In genomic region chr3:63911395-63911900, GRCh38 we compare ENCODE assay signal across 8 cellular contexts. TPM values are rescaled to one million over a fixed set of nuclear protein-coding genes. Genes with fewer than 3 reads are reported as not detected.
A peak's percentile ranks its signal among the peaks of the same experiment; 100 is the strongest.
DNase-seq lines count a peak whose midpoint lies in the region; ATAC-seq and TF ChIP-seq lines count a peak whose summit lies in the region.

No MANE protein-coding gene starts in this region.

- H3K9me3 ChIP-seq in NT2/D1 (ENCODE audit: insufficient read depth, low read length), result no peaks in the 10 kb centered on the region
- no peaks in the 10 kb centered on the region for H3K9me3 ChIP-seq in endodermal cell (ENCODE audit: control insufficient read depth, low read length)
- no peaks in the 10 kb centered on the region for H3K9me3 ChIP-seq in osteoblast (ENCODE audit: low read depth, low read length)

- CTCF ChIA-PET in AG04449 (lab: Yijun Ruan, JAX), result interaction anchor here (1.8 kb wide), 1 partner anchor 17 kb away, joined by 4 read pairs; no protein-coding TSS in a partner anchor

- H3K4me1 ChIP-seq in NT2/D1 (ENCODE audit: insufficient read depth, insufficient read length) (no peaks in the 10 kb centered on the region), endodermal cell (ENCODE audit: control insufficient read depth, insufficient read depth, low read length) (peaks cover 8% of the 10 kb centered on the region), osteoblast (ENCODE audit: insufficient read depth, low read length) (peaks cover 29% of the 10 kb centered on the region)

- no peak overlapping the region for H3K27ac ChIP-seq in endodermal cell (ENCODE audit: low read depth, low read length)
- peak overlapping the region; percentile 93 for H3K27ac ChIP-seq in osteoblast (ENCODE audit: low read depth, low read length)

- peak overlapping the region; percentile 74 for H3K4me3 Mint-ChIP-seq in endodermal cell

- POLR2A ChIA-PET in AG04449 (lab: Yijun Ruan, JAX), result interaction anchor here (0.6 to 1.4 kb wide), 6 partner anchors 8 to 57 kb away, joined by 3 to 7 read pairs (median 4); partner anchors contain the start of genes ATXN7 and THOC7

- H3K79me2 ChIP-seq in osteoblast (ENCODE audit: insufficient read depth, low read length), result peaks cover 64% of the 10 kb centered on the region

- H3K9ac ChIP-seq in NT2/D1 (ENCODE audit: insufficient read length, low read depth) (peak overlapping the region; percentile 89), endodermal cell (ENCODE audit: extremely low read depth, low read length, poor library complexity, severe bottlenecking) (peak overlapping the region; percentile 74)

- DNase-seq in AG04449 (ENCODE audit: low read depth, low spot score) (no peak), GM19238 (ENCODE audit: insufficient read length, low spot score) (peak; percentile 20), NT2/D1 (ENCODE audit: low read depth, low spot score) (no peak), endodermal cell (no peak), osteoblast (ENCODE audit: insufficient read length, low spot score, missing footprints) (peak; percentile 92), ureter (ENCODE audit: low spot score) (no peak)

- peak overlapping the region; percentile 84 for H2AFZ ChIP-seq in osteoblast (ENCODE audit: low read length)

- peaks cover 16% of the 10 kb centered on the region for H3K4me1 Mint-ChIP-seq in endodermal cell

- peaks cover 11% of the 10 kb centered on the region for H4K20me1 ChIP-seq in osteoblast (ENCODE audit: insufficient read depth, low read length)

- TF ChIP-seq CTCF in AG04449 (IDR thresholded peaks at IDR 0.05; ENCODE audit: insufficient read depth, low read length, missing control alignments) (no peak), endodermal cell (conservative IDR thresholded peaks at IDR 0.05) (no peak), osteoblast (IDR thresholded peaks at IDR 0.05; ENCODE audit: extremely low read depth, low read depth, low read length) (no peak)

- 1 to 7% methylated on average over 17 to 24 of the region's 24 CpGs for WGBS in endodermal cell (ENCODE audit: insufficient coverage in 1 of 2, insufficient read length in 1 of 2), 2 experiments

- H3K36me3 ChIP-seq in NT2/D1 (ENCODE audit: insufficient read depth, insufficient read length, low read length) (peaks cover 23% of the 10 kb centered on the region), endodermal cell (ENCODE audit: control insufficient read depth, insufficient read depth, low read length) (peaks cover 28% of the 10 kb centered on the region), osteoblast (ENCODE audit: insufficient read depth, low read length) (peaks cover 12% of the 10 kb centered on the region)

- peaks cover 5% of the 10 kb centered on the region for H3K27me3 Mint-ChIP-seq in endodermal cell (ENCODE audit: insufficient read depth)

- H3K4me3 ChIP-seq in AG04449 (ENCODE audit: low read depth, low read length) (peak overlapping the region; percentile 72), NT2/D1 (ENCODE audit: insufficient read length, low read depth) (peak overlapping the region; percentile 76), endodermal cell (ENCODE audit: low read length) (peak overlapping the region; percentile 89), osteoblast (ENCODE audit: insufficient read depth, low read length) (peak overlapping the region; percentile 88)

- H3K9me3 Mint-ChIP-seq in endodermal cell, result no peaks in the 10 kb centered on the region

- H3K27me3 ChIP-seq in NT2/D1 (ENCODE audit: insufficient read depth, insufficient read length) (no peaks in the 10 kb centered on the region), endodermal cell (ENCODE audit: control insufficient read depth, insufficient read depth, low read length, poor library complexity, severe bottlenecking) (no peaks in the 10 kb centered on the region), osteoblast (ENCODE audit: insufficient read depth, low read length) (no peaks in the 10 kb centered on the region)

- H3K36me3 Mint-ChIP-seq in endodermal cell (ENCODE audit: low read depth), result peaks cover 28% of the 10 kb centered on the region

- no peak for ATAC-seq in HG03108 (IDR thresholded peaks at IDR 0.05; ENCODE audit: unreplicated experiment)
- ATAC-seq in GM21367 (IDR thresholded peaks at IDR 0.05; ENCODE audit: unreplicated experiment), result no peak

- H3K27ac Mint-ChIP-seq in endodermal cell, result peak overlapping the region; percentile 86

- peak overlapping the region; percentile 96 for H3K4me2 ChIP-seq in osteoblast (ENCODE audit: insufficient read depth, low read length)

RNA-seq across cellular contexts. Expression of gene SCAANT1, which starts 0.7 kb away (rescaled TPM):
- total RNA-seq in endodermal cell, result not detected
- polyA plus RNA-seq in endodermal cell (2013, experiment 1 of 2), result not detected
- not detected for polyA plus RNA-seq in endodermal cell (2013, experiment 2 of 2)
- total RNA-seq in osteoblast, result not detected in 2 replicates
- not detected for total RNA-seq in ureter

RNA-seq across cellular contexts. Expression of gene ATXN7, which starts 47.8 kb away (rescaled TPM):
- total RNA-seq in endodermal cell (10 to 100 TPM; 28.1 to 28.8 TPM), osteoblast (14.4 and 17.0 TPM in 2 replicates), ureter (61.8 TPM)
- 13.7 TPM for polyA plus RNA-seq in endodermal cell (2013, experiment 1 of 2)
- polyA plus RNA-seq in endodermal cell (2013, experiment 2 of 2), result 12.5 TPM

RNA-seq across cellular contexts. Expression of gene THOC7, which starts 47.8 kb away (rescaled TPM):
- total RNA-seq in endodermal cell (100 to 1,000 TPM in 1 of 2 donors, 10 to 100 TPM in 1; 91.8 to 103 TPM), osteoblast (34.8 and 42.3 TPM in 2 replicates), ureter (69.0 TPM)
- 74.3 TPM for polyA plus RNA-seq in endodermal cell (2013, experiment 1 of 2)
- 82.7 TPM for polyA plus RNA-seq in endodermal cell (2013, experiment 2 of 2)

Comparison
In these comparisons a context has a peak if more than half of its experiments do, and no peak if none do; other contexts are left out.
1. DNase-seq: peak in GM19238 (single experiment) and osteoblast (single experiment); none in AG04449 (single experiment), NT2/D1 (single experiment), endodermal cell (single experiment) and ureter (single experiment).
2. Peak in every context shown above with its lines, with median percentiles within 50 percentile points of each other: H3K4me3 ChIP-seq.